ENCODE assay signal across 1 cellular context in the genomic region with DNA sequence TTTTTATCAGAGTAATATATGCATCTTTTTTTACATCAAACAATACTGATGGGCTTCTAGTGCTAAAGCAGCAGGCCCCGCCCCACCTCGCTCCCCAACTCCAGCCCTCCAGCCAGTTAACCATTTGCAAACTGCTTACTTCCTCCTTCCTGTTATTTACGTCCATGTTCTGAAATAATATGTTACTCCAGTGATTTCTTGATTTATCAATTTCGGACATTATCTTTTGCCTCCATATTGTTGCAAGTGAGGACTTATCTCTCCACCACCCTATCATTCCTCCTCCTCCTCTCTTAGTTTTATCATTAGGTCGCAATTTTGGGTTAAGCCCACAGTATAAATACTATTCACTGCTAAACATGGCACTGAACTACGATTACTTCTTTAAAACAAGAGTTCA.
TF ChIP-seq lines count a peak whose summit lies in the region.

No MANE protein-coding gene starts in this region.

TF ChIP-seq in HepG2, 621 proteins besides CTCF, POLR2A, EP300 and RAD21 (continued from another document):
- TF ChIP-seq, protein P1, sequence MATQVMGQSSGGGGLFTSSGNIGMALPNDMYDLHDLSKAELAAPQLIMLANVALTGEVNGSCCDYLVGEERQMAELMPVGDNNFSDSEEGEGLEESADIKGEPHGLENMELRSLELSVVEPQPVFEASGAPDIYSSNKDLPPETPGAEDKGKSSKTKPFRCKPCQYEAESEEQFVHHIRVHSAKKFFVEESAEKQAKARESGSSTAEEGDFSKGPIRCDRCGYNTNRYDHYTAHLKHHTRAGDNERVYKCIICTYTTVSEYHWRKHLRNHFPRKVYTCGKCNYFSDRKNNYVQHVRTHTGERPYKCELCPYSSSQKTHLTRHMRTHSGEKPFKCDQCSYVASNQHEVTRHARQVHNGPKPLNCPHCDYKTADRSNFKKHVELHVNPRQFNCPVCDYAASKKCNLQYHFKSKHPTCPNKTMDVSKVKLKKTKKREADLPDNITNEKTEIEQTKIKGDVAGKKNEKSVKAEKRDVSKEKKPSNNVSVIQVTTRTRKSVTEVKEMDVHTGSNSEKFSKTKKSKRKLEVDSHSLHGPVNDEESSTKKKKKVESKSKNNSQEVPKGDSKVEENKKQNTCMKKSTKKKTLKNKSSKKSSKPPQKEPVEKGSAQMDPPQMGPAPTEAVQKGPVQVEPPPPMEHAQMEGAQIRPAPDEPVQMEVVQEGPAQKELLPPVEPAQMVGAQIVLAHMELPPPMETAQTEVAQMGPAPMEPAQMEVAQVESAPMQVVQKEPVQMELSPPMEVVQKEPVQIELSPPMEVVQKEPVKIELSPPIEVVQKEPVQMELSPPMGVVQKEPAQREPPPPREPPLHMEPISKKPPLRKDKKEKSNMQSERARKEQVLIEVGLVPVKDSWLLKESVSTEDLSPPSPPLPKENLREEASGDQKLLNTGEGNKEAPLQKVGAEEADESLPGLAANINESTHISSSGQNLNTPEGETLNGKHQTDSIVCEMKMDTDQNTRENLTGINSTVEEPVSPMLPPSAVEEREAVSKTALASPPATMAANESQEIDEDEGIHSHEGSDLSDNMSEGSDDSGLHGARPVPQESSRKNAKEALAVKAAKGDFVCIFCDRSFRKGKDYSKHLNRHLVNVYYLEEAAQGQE (IDR thresholded peaks at IDR 0.05; ENCODE audit: borderline replicate concordance in 1 of 2, low read depth in 1 of 2, low read length in 2 of 2) = no peak
- TF ChIP-seq ZNF572 (CRISPR knock-in tag; IDR thresholded peaks at IDR 0.05) (no peak), FOSL1 (CRISPR knock-in tag; IDR thresholded peaks at IDR 0.05; ENCODE audit: borderline replicate concordance) (no peak), SOX13 (IDR thresholded peaks at IDR 0.05) (no peak), SOX13 (CRISPR knock-in tag; conservative IDR thresholded peaks at IDR 0.05 in 1 of 2, IDR thresholded peaks at IDR 0.05 in 1 of 2) (no peak), KDM2A (CRISPR knock-in tag; IDR thresholded peaks at IDR 0.05; ENCODE audit: borderline replicate concordance, low read depth) (no peak), ATF7 (IDR thresholded peaks at IDR 0.05) (no peak), ATF7 (CRISPR knock-in tag; IDR thresholded peaks at IDR 0.05) (no peak), ZNF44 (CRISPR knock-in tag; IDR thresholded peaks at IDR 0.05) (no peak), TAF1 (CRISPR knock-in tag; IDR thresholded peaks at IDR 0.05) (no peak), ISX (CRISPR knock-in tag; conservative IDR thresholded peaks at IDR 0.05) (no peak), REL (CRISPR knock-in tag; conservative IDR thresholded peaks at IDR 0.05) (no peak), PAWR (CRISPR knock-in tag; IDR thresholded peaks at IDR 0.05; ENCODE audit: borderline replicate concordance) (no peak), GATAD2A (CRISPR knock-in tag; IDR thresholded peaks at IDR 0.05) (no peak)
